In the genomic region with DNA sequence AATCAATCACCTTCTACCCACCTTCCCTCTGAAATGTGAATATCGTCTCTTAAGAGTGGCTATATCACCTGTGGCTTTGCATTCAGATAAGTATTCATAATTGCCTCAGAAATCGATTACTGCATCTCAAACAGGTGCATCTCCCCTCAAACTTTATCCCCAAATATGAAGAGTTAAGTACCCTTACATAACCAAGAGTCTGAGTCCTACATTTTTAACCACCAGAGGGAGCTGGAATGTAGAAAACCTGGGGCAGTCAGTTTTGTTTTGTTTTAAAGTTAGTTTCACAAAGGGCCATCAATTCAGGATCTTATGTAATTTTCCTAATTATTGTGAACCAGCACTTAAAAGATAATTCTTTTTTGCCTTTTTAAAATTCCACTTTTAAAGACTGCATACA, we compare ENCODE assay signal across 8 cellular contexts. TPM values are rescaled to one million over a fixed set of nuclear protein-coding genes. Genes with fewer than 3 reads are reported as not detected.
DNase-seq lines count a peak whose midpoint lies in the region; ATAC-seq and TF ChIP-seq lines count a peak whose summit lies in the region.

No MANE protein-coding gene starts in this region.

- peaks cover 11 to 42% (median 18%) of the 10 kb centered on the region in 10 experiments for H3K4me1 ChIP-seq in BLaER1 treated with 17β-estradiol and CSF1 and Interleukin-3, amounts not matched to agents 10 nM and 100 nM
- H3K4me1 ChIP-seq in upper lobe of left lung = peaks cover 0 to 4% (median 3%) of the 10 kb centered on the region in 4 donors

- ATAC-seq in upper lobe of left lung (ENCODE audit: low FRiP score in 2 of 2) = peak in 1 of 2 donors; percentile 63
- no peak for ATAC-seq in HG03135 (IDR thresholded peaks at IDR 0.05; ENCODE audit: unreplicated experiment)

- H3K9ac ChIP-seq in BLaER1 treated with 17β-estradiol and CSF1 and Interleukin-3, amounts not matched to agents 10 nM and 100 nM = peak overlapping the region in 4 of 11 experiments; percentile 32 to 53 (median 45); a peak in 6 of 22 replicates

- peaks cover 0 to 11% (median 0%) of the 10 kb centered on the region in 11 experiments; a peak in 6 of 22 replicates for H3K36me3 ChIP-seq in BLaER1 treated with 17β-estradiol and CSF1 and Interleukin-3, amounts not matched to agents 10 nM and 100 nM
- H3K36me3 ChIP-seq in upper lobe of left lung = peaks cover 0 to 11% (median 0%) of the 10 kb centered on the region in 4 donors

- H3K27ac ChIP-seq in BLaER1 treated with 17β-estradiol and CSF1 and Interleukin-3, amounts not matched to agents 10 nM and 100 nM = peak overlapping the region in 8 of 11 experiments; percentile 6 to 70 (median 55); a peak in 14 of 22 replicates
- peak overlapping the region in 1 of 4 donors; percentile 47 for H3K27ac ChIP-seq in upper lobe of left lung

- DNase-seq in GM20000 (ENCODE audit: low spot score) (peak; percentile 7), NOMO-1 (lab: John Stamatoyannopoulos, UW; ENCODE audit: unreplicated experiment in 2 of 2) (peak; percentile 43 to 70), left kidney (ENCODE audit: low read depth, low spot score) (peak; percentile 65), upper lobe of left lung (no peak), COR-L47 (lab: John Stamatoyannopoulos, UW) (no peak)
- peak; percentile 54 for DNase-seq in central memory CD4-positive, alpha-beta T cell

- H3K4me2 ChIP-seq in BLaER1 treated with 17β-estradiol and CSF1 and Interleukin-3, amounts not matched to agents 10 nM and 100 nM = peak overlapping the region in 5 of 11 experiments; percentile 7 to 34 (median 21); a peak in 2 of 22 replicates

- peaks cover 13 to 46% (median 25%) of the 10 kb centered on the region in 11 experiments; a peak in 19 of 22 replicates for H4K20me1 ChIP-seq in BLaER1 treated with 17β-estradiol and CSF1 and Interleukin-3, amounts not matched to agents 10 nM and 100 nM

- no peak overlapping the region for H3K4me3 ChIP-seq in BLaER1 treated with 17β-estradiol and CSF1 and Interleukin-3, amounts not matched to agents 10 nM and 100 nM
- H3K4me3 ChIP-seq in upper lobe of left lung = no peak overlapping the region

- H3K9me3 ChIP-seq in BLaER1 treated with 17β-estradiol and CSF1 and Interleukin-3, amounts not matched to agents 10 nM and 100 nM (replicated peaks in 1 of 11) = 0 out of 22 replicates have a peak, but pooled peaks cover 0 to under 1% (median 0%) of the 10 kb centered on the region in 11 experiments
- no peaks in the 10 kb centered on the region for H3K9me3 ChIP-seq in upper lobe of left lung

- 9 to 13% methylated on average over 2 of the region's 2 CpGs for WGBS in upper lobe of left lung, 2 donors

- no peak for TF ChIP-seq EP300 in upper lobe of left lung (IDR thresholded peaks at IDR 0.05)

- TF ChIP-seq CTCF in GM20000 (IDR thresholded peaks at IDR 0.05; ENCODE audit: extremely low read depth, missing control alignments) = no peak
- peak; percentile 43 to 71 (median 58) for TF ChIP-seq CTCF in upper lobe of left lung (IDR thresholded peaks at IDR 0.05)

- no peak for TF ChIP-seq POLR2A in upper lobe of left lung (IDR thresholded peaks at IDR 0.05)

- peaks cover 85 to 98% (median 94%) of the 10 kb centered on the region in 11 experiments for H3K27me3 ChIP-seq in BLaER1 treated with 17β-estradiol and CSF1 and Interleukin-3, amounts not matched to agents 10 nM and 100 nM
- H3K27me3 ChIP-seq in upper lobe of left lung = no peaks in the 10 kb centered on the region

RNA-seq across cellular contexts. Expression of gene TCEANC, which starts 5.7 kb away (rescaled TPM):
- 1 to 10 TPM; 2.4 to 8.9 (median 4.1) TPM for total RNA-seq in upper lobe of left lung

RNA-seq across cellular contexts. Expression of gene RAB9A, which starts 30.3 kb away (rescaled TPM):
- total RNA-seq in upper lobe of left lung = 10 to 100 TPM; 12.6 to 38.4 (median 29.1) TPM

Comparison
In these comparisons a context has a peak if more than half of its experiments do, and no peak if none do; other contexts are left out.
1. DNase-seq: peak in GM20000 (single experiment), NOMO-1 (2 of 2), central memory CD4-positive, alpha-beta T cell (single experiment) and left kidney (single experiment); none in upper lobe of left lung (0 of 2) and COR-L47 (single experiment).